10 cellular contexts compared by ENCODE assay signal in genomic region chr3:169658311-169658931, GRCh38. TPM values are rescaled to one million over a fixed set of nuclear protein-coding genes. Genes with fewer than 3 reads are reported as not detected.
DNase-seq lines count a peak whose midpoint lies in the region; ATAC-seq, FAIRE-seq and TF ChIP-seq lines count a peak whose summit lies in the region.
"Had no signal": no experiment of that assay in that cellular context is flagged by ENCODE, and none has a peak within 500 bp of the region (broad histone marks: within the 10 kb centered on the region; RNA-seq: fewer than 3 reads in every experiment).

No MANE protein-coding gene starts in this region.

- CTCF ChIA-PET in GM12878 (lab: Yijun Ruan, JAX) = interaction anchor here (0.6 kb wide), 2 partner anchors 67 to 305 kb away, joined by 3 to 4 read pairs; no protein-coding TSS in a partner anchor

- ATAC-seq in GM23338 (peak; percentile 2), GM12878 (no peak), gastrocnemius medialis (no peak), mucosa of descending colon (no peak)

- no peak overlapping the region for H3K9ac ChIP-seq in GM12878 (ENCODE audit: control insufficient read depth, insufficient read depth, low read length)

- H3K36me3 Mint-ChIP-seq in GM23338 (ENCODE audit: low read depth) = no peaks in the 10 kb centered on the region

- H3K9me3 Mint-ChIP-seq in GM23338 = no peaks in the 10 kb centered on the region; the same call in 1 of the 3 replicates

- in situ Hi-C loops in GM12878 (cut with MboI) (no loop called here), gastrocnemius medialis (cut with MboI; ENCODE audit: low sequenced_read_pairs in 4 of 4) (loop anchor here in 3 of 4 donors (25.0 kb wide), 2 partner anchors 496 to 521 kb away; no protein-coding TSS in a partner anchor)

- no peak for FAIRE-seq in GM12878 (lab: Jason Lieb, UNC)

- H3K9me3 ChIP-seq in GM12878 (replicated peaks; ENCODE audit: control insufficient read depth, insufficient read depth, low read length) (no peaks in the 10 kb centered on the region), gastrocnemius medialis (no peaks in the 10 kb centered on the region), mucosa of descending colon (no peaks in the 10 kb centered on the region)

- 0 out of 2 replicates have a peak, but pooled peaks cover 4% of the 10 kb centered on the region for H4K20me1 ChIP-seq in GM23338 (replicated peaks; ENCODE audit: insufficient read depth)
- no peaks in the 10 kb centered on the region for H4K20me1 ChIP-seq in GM12878 (ENCODE audit: control insufficient read depth, insufficient read depth)

- peaks cover 55% of the 10 kb centered on the region for H3K4me1 Mint-ChIP-seq in GM23338

- H3F3A ChIP-seq in GM23338 (replicated peaks; ENCODE audit: low read depth) = peaks cover 17% of the 10 kb centered on the region

- no peak for TF ChIP-seq EP300 in GM12878 (IDR thresholded peaks at IDR 0.05; ENCODE audit: borderline replicate concordance in 1 of 2, control insufficient read depth in 1 of 2, low read depth in 2 of 2, low read length in 2 of 2)

- RAD21 ChIA-PET in GM12878 (lab: Charles Lee; ENCODE audit: unreplicated experiment) = no interaction called here

- no peaks in the 10 kb centered on the region; the same call in 1 of the 2 replicates for H3K9me2 ChIP-seq in GM23338 (ENCODE audit: insufficient read depth)

- POLR2A ChIA-PET in GM12878 (lab: Charles Lee) = no interaction called here

- TF ChIP-seq RAD21 in GM12878 (IDR thresholded peaks at IDR 0.05; ENCODE audit: insufficient read depth, low read depth, low read length) = no peak

- SMC1A ChIA-PET in GM12878 (lab: Charles Lee; ENCODE audit: uncharacterized antibody, unreplicated experiment) = no interaction called here

- intact Hi-C loops in GM12878 (cut with micrococcal nuclease; ENCODE audit: unreplicated experiment) (no loop called here), gastrocnemius medialis (cut with DNase I; ENCODE audit: low total_unique reads) (no loop called here), mucosa of descending colon (cut with DNase I, micrococcal nuclease) (no loop called here)

- no peak for TF ChIP-seq CTCF in GM23338 (conservative IDR thresholded peaks at IDR 0.05; ENCODE audit: low read depth in 2 of 2)
- no peak for TF ChIP-seq CTCF in GM12878 (IDR thresholded peaks at IDR 0.05 in 2 of 3, conservative IDR thresholded peaks at IDR 0.05 in 1 of 3; ENCODE audit: control insufficient read depth in 2 of 3, extremely low read depth in 1 of 3, insufficient read depth in 1 of 3, low read depth in 3 of 3, low read length in 3 of 3)
- no peak for TF ChIP-seq CTCF in gastrocnemius medialis (IDR thresholded peaks at IDR 0.05 in 4 of 5, conservative IDR thresholded peaks at IDR 0.05 in 1 of 5)
- no peak for TF ChIP-seq CTCF in mucosa of descending colon (IDR thresholded peaks at IDR 0.05)

- H3K36me3 ChIP-seq in GM23338 (ENCODE audit: insufficient read depth) = no peaks in the 10 kb centered on the region
- H3K36me3 ChIP-seq in GM12878 (ENCODE audit: control insufficient read depth in 2 of 2, insufficient read depth in 2 of 2, low read length in 1 of 2) = no peaks in the 10 kb centered on the region
- no peaks in the 10 kb centered on the region for H3K36me3 ChIP-seq in gastrocnemius medialis
- no peaks in the 10 kb centered on the region for H3K36me3 ChIP-seq in mucosa of descending colon (ENCODE audit: low read depth)

- H3K27me3 ChIP-seq in GM23338 (ENCODE audit: insufficient read depth) (peaks cover 68% of the 10 kb centered on the region), GM12878 (replicated peaks in 1 of 2; ENCODE audit: control insufficient read depth in 2 of 2, insufficient read depth in 2 of 2, low read length in 1 of 2) (peaks cover 18 to 34% of the 10 kb centered on the region in 2 experiments), gastrocnemius medialis (peaks cover 53 to 65% (median 63%) of the 10 kb centered on the region in 3 donors)

- 10% methylated on average over 24 of the region's 25 CpGs for WGBS in GM12878 (ENCODE audit: insufficient coverage, insufficient replicate concordance, low lambda C conversion rate, missing lambda C conversion rate)

- H3K79me2 ChIP-seq in GM23338 (replicated peaks; ENCODE audit: insufficient read depth) (no peaks in the 10 kb centered on the region), GM12878 (ENCODE audit: control insufficient read depth, insufficient read depth, low read length) (no peaks in the 10 kb centered on the region)

- no peak overlapping the region for H3K27ac Mint-ChIP-seq in GM23338

- H3K27me3 Mint-ChIP-seq in GM23338 (ENCODE audit: insufficient read depth, low read depth, poor library complexity) = peaks cover 54% of the 10 kb centered on the region

- TF ChIP-seq POLR2A in GM12878 (IDR thresholded peaks at IDR 0.05; ENCODE audit: low read depth, low read length) (no peak), gastrocnemius medialis (IDR thresholded peaks at IDR 0.05) (no peak)

- H3K4me1 ChIP-seq in GM23338 (ENCODE audit: insufficient read depth) (peaks cover 62% of the 10 kb centered on the region), GM12878 (ENCODE audit: control insufficient read depth, insufficient read depth, low read length) (peaks cover 5% of the 10 kb centered on the region; the same call in 1 of the 2 replicates), gastrocnemius medialis (peaks cover 2 to 25% of the 10 kb centered on the region in 2 donors), mucosa of descending colon (ENCODE audit: low read depth) (peaks cover 25% of the 10 kb centered on the region)

- H2AFZ ChIP-seq in GM23338 (peak overlapping the region; percentile 92), GM12878 (ENCODE audit: control insufficient read depth, low read depth, low read length) (no peak overlapping the region)

- DNase-seq in GM23338 (ENCODE audit: low spot score) (peak; percentile 57), GM12878 (ENCODE audit: low read depth, low spot score) (no peak), gastrocnemius medialis (no peak), NCI-H1694 treated with DMSO at 0.1 percent for 48 hours (lab: John Stamatoyannopoulos, UW) (no peak), Kasumi-1 (lab: John Stamatoyannopoulos, UW) (no peak), NCI-H2107 treated with DMSO at 0.1 percent for 48 hours (lab: John Stamatoyannopoulos, UW; ENCODE audit: unreplicated experiment) (no peak), mucosa of descending colon (no peak)
- DNase-seq: DMS79, KG1 had no signal

- H3K27ac ChIP-seq in GM23338 (ENCODE audit: low read depth) (no peak overlapping the region), GM12878 (ENCODE audit: control insufficient read depth, insufficient read depth) (no peak overlapping the region), gastrocnemius medialis (peak overlapping the region; percentile 51 to 74 (median 70))

- BruUV-seq in GM12878 (replicated peaks; lab: Mats Ljungman, UMichigan) = no TSS peak

- H3K4me3 Mint-ChIP-seq in GM23338 = peak overlapping the region; percentile 83

- H3K4me3 ChIP-seq in GM23338 = peak overlapping the region; percentile 61
- no peak overlapping the region for H3K4me3 ChIP-seq in GM12878
- H3K4me3 ChIP-seq in iPS-11a (ENCODE audit: low read depth, low read length) = peak overlapping the region; percentile 41
- H3K4me3 ChIP-seq in gastrocnemius medialis = peak overlapping the region; percentile 7 to 68 (median 20)
- no peak overlapping the region for H3K4me3 ChIP-seq in mucosa of descending colon

- H3K4me2 ChIP-seq in GM23338 (peak overlapping the region; percentile 99), GM12878 (ENCODE audit: control insufficient read depth, insufficient read depth) (no peak overlapping the region)

TF ChIP-seq in GM23338, 12 proteins besides CTCF, POLR2A, EP300 and RAD21 (continues in another document):
- TF ChIP-seq, protein P1, sequence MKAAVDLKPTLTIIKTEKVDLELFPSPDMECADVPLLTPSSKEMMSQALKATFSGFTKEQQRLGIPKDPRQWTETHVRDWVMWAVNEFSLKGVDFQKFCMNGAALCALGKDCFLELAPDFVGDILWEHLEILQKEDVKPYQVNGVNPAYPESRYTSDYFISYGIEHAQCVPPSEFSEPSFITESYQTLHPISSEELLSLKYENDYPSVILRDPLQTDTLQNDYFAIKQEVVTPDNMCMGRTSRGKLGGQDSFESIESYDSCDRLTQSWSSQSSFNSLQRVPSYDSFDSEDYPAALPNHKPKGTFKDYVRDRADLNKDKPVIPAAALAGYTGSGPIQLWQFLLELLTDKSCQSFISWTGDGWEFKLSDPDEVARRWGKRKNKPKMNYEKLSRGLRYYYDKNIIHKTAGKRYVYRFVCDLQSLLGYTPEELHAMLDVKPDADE (IDR thresholded peaks at IDR 0.05) = no peak
- TF ChIP-seq ZNF331 (CRISPR knock-in tag; IDR thresholded peaks at IDR 0.05; ENCODE audit: low read depth) = no peak

TF ChIP-seq in GM12878, 131 proteins besides CTCF, POLR2A, EP300 and RAD21 (continues in another document):
- no peak for TF ChIP-seq ZNF217 (IDR thresholded peaks at IDR 0.05)
- TF ChIP-seq PAX5 (IDR thresholded peaks at IDR 0.05; ENCODE audit: borderline replicate concordance, low read depth, low read length) = no peak
- TF ChIP-seq IKZF1 (conservative IDR thresholded peaks at IDR 0.05) = 0 out of 2 replicates have a peak, but pooled peaks have one; percentile 14
- peak; percentile 30; the same call in 1 of the 2 replicates for TF ChIP-seq SPI1 (IDR thresholded peaks at IDR 0.05; ENCODE audit: borderline replicate concordance, insufficient read depth, low read depth, low read length)
- no peak for TF ChIP-seq EED (IDR thresholded peaks at IDR 0.05; ENCODE audit: low read depth)
- no peak for TF ChIP-seq NR2C1 (IDR thresholded peaks at IDR 0.05)
- no peak for TF ChIP-seq RFX5 (IDR thresholded peaks at IDR 0.05; ENCODE audit: low read depth, low read length)

RNA-seq across cellular contexts. Expression of gene MECOM, which starts 5.1 kb away (rescaled TPM):
- 1.1 and 2.7 TPM in 2 replicates for total RNA-seq in GM23338 (2014; rRNA removed; shearing (Covaris generic))
- polyA plus RNA-seq in GM23338 (2016; fragmentation: Nextera tagmentation; extraction: Ambion mirVana) (0.14 and 0.15 TPM in 2 replicates), GM12878 (2011; rRNA removed) (not detected in 2 replicates), GM12878 (2014; fragmentation: Illumina TruSeq; extraction: Trizol) (not detected in 2 replicates), GM12878 (2014; fragmentation: Nextera tagmentation; extraction: Ambion mirVana) (not detected), GM12878 (2014; rRNA removed) (not detected in 2 replicates), GM12878 (2016; fragmentation: Nextera tagmentation; extraction: Ambion mirVana) (not detected)
- not detected in 2 replicates for total RNA-seq in GM12878 (2013; cell fraction: nucleolus; rRNA removed)
- total RNA-seq in GM12878 (2014; rRNA removed) (not detected in 2 replicates), GM12878 (2014; rRNA removed; fragmentation: Illumina TruSeq; extraction: Trizol) (not detected in 2 replicates), GM12878 (2021) (0.03 and 0.13 TPM in 2 replicates), gastrocnemius medialis (1 to 10 TPM; 4.4 to 6.7 (median 4.9) TPM), mucosa of descending colon (100 to 1,000 TPM in 1 of 3 donors, 10 to 100 TPM in 2; 39.8 to 105 (median 90.5) TPM)
- not detected for polyA plus RNA-seq in GM12878 (2011; ENCODE audit: low read depth)
- not detected in 2 replicates for polyA plus RNA-seq in GM12878 (2011; cell fraction: cytosol; rRNA removed)
- not detected in 2 replicates for polyA plus RNA-seq in GM12878 (2011; cell fraction: nucleus; rRNA removed)
- polyA plus RNA-seq in GM12878 (2012) = not detected in 2 replicates
- not detected in 2 replicates for polyA minus RNA-seq in GM12878 (2011; rRNA and poly(A)+ RNA removed)
- not detected in 2 replicates for polyA minus RNA-seq in GM12878 (2011; cell fraction: cytosol; rRNA and poly(A)+ RNA removed)
- not detected in 2 replicates for polyA minus RNA-seq in GM12878 (2011; cell fraction: nucleus; rRNA and poly(A)+ RNA removed)

Comparison
In these comparisons a context has a peak if more than half of its experiments do, and no peak if none do; other contexts are left out.
1. H3K27ac ChIP-seq: peak in gastrocnemius medialis (4 of 4); none in GM23338 (single experiment) and GM12878 (single experiment).
2. H3K4me3 ChIP-seq: peak in GM23338 (single experiment), iPS-11a (single experiment) and gastrocnemius medialis (4 of 4); none in GM12878 (single experiment) and mucosa of descending colon (single experiment).
3. RNA of gene MECOM, which starts 5.1 kb away (total RNA-seq): 39.8 to 105 TPM in mucosa of descending colon; 4.4 to 6.7 TPM in gastrocnemius medialis, 1.1 to 2.7 TPM in GM23338 and 0.03 to 0.13 TPM in GM12878; every median in the first group is over 4 times any median in the second.